In genomic region chr1:9257851-9258250, GRCh38 we compare ENCODE assay signal across 18 cellular contexts. TPM values are rescaled to one million over a fixed set of nuclear protein-coding genes. Genes with fewer than 3 reads are reported as not detected.
DNase-seq lines count a peak whose midpoint lies in the region; ATAC-seq and TF ChIP-seq lines count a peak whose summit lies in the region.
"Had no signal": no experiment of that assay in that cellular context is flagged by ENCODE, and none has a peak within 500 bp of the region (broad histone marks: within the 10 kb centered on the region; RNA-seq: fewer than 3 reads in every experiment).

No MANE protein-coding gene starts in this region.

- POLR2A ChIA-PET in WTC11 (lab: Charles Lee) (no interaction called here), HEK293T (lab: Yijun Ruan, JAX) (no interaction called here)

- H3K4me3 Mint-ChIP-seq in WTC11 (no peak overlapping the region), natural killer cell (no peak overlapping the region)
- H3K4me3 Mint-ChIP-seq: CD8-positive, alpha-beta T cell had no signal

- CTCF ChIA-PET in WTC11 (lab: Charles Lee) (no interaction called here), HEK293T (lab: Yijun Ruan, JAX) (interaction anchor here (1.0 kb wide), 1 partner anchor 9 kb away, joined by 4 read pairs; no protein-coding TSS in a partner anchor)

- peaks cover 9% of the 10 kb centered on the region for H3K9me3 ChIP-seq in iPS-15b (ENCODE audit: control insufficient read depth, insufficient read depth, low read length)
- no peaks in the 10 kb centered on the region for H3K9me3 ChIP-seq in gastrocnemius medialis
- H3K9me3 ChIP-seq: SK-N-SH had no signal

- H3K27ac Mint-ChIP-seq in WTC11 (peak overlapping the region; percentile 35; the same call in 1 of the 2 replicates), natural killer cell (peak overlapping the region in 1 of 2 donors; percentile 70)
- H3K27ac Mint-ChIP-seq: CD8-positive, alpha-beta T cell had no signal

- ATAC-seq in WTC11 = no peak
- ATAC-seq in natural killer cell = peak in 2 of 3 donors; percentile 24 to 32
- ATAC-seq in gastrocnemius medialis = no peak
- ATAC-seq: CD8-positive, alpha-beta T cell had no signal

- H3K4me1 ChIP-seq in iPS-15b (ENCODE audit: control insufficient read depth, insufficient read depth, low read length) (peaks cover 7% of the 10 kb centered on the region), gastrocnemius medialis (peaks cover 49 to 65% of the 10 kb centered on the region in 2 donors)

- H3K4me1 Mint-ChIP-seq in WTC11 = peaks cover 11% of the 10 kb centered on the region
- peaks cover 29 to 54% of the 10 kb centered on the region in 2 donors for H3K4me1 Mint-ChIP-seq in natural killer cell

- H3K27me3 Mint-ChIP-seq in WTC11 (ENCODE audit: low read depth) (peaks cover 3% of the 10 kb centered on the region; the same call in 1 of the 2 replicates), natural killer cell (ENCODE audit: low read depth in 2 of 2) (no peaks in the 10 kb centered on the region)

- H3K9ac ChIP-seq in iPS-15b (ENCODE audit: low read depth, low read length) = peak overlapping the region; percentile 9
- H3K9ac ChIP-seq: BLaER1 treated with 17β-estradiol and CSF1 and Interleukin-3, amounts not matched to agents 10 nM and 100 nM; SK-N-SH had no signal

- TF ChIP-seq CTCF in WTC11 (IDR thresholded peaks at IDR 0.05) (no peak), natural killer cell (IDR thresholded peaks at IDR 0.05) (no peak), gastrocnemius medialis (IDR thresholded peaks at IDR 0.05 in 4 of 5, conservative IDR thresholded peaks at IDR 0.05 in 1 of 5) (no peak)

- peak overlapping the region; percentile 86 to 99 (median 92) for H3K27ac ChIP-seq in gastrocnemius medialis
- H3K27ac ChIP-seq: BLaER1 treated with 17β-estradiol and CSF1 and Interleukin-3, amounts not matched to agents 10 nM and 100 nM had no signal

- H3K36me3 Mint-ChIP-seq in WTC11 (peaks cover 25% of the 10 kb centered on the region), natural killer cell (no peaks in the 10 kb centered on the region)

- H3K27me3 ChIP-seq in iPS-15b (ENCODE audit: control insufficient read depth, insufficient read depth, low read length) (no peaks in the 10 kb centered on the region), gastrocnemius medialis (no peaks in the 10 kb centered on the region)
- H3K27me3 ChIP-seq: BLaER1 treated with 17β-estradiol and CSF1 and Interleukin-3, amounts not matched to agents 10 nM and 100 nM had no signal

- in situ Hi-C loops in gastrocnemius medialis (cut with MboI; ENCODE audit: low sequenced_read_pairs in 4 of 4) = no loop called here

- DNase-seq in WTC11 (ENCODE audit: low spot score) = no peak
- DNase-seq in natural killer cell = no peak
- no peak for DNase-seq in gastrocnemius medialis
- no peak for DNase-seq in stimulated activated CD8-positive, alpha-beta memory T cell treated with anti-CD3 and anti-CD28 coated beads, Interleukin-4, amount 100 ng/mL, for 48 hours
- DNase-seq in NCI-H345 treated with DMSO at 0.1 percent for 48 hours (lab: John Stamatoyannopoulos, UW; ENCODE audit: unreplicated experiment) = no peak
- DNase-seq in HEK293T (ENCODE audit: extremely low spot score) = no peak
- DNase-seq: Calu3; CD8-positive, alpha-beta T cell; KG1; NCI-H1105 treated with DMSO at 0.1 percent for 48 hours; NCI-H1694; NCI-H510A treated with DMSO at 0.1 percent for 48 hours; NCI-H774; OCI-M1; SHP77 treated with DMSO at 0.1 percent for 48 hours; SK-N-SH had no signal

- H3K9me3 Mint-ChIP-seq in WTC11 = peaks cover 32% of the 10 kb centered on the region
- no peaks in the 10 kb centered on the region for H3K9me3 Mint-ChIP-seq in natural killer cell
- H3K9me3 Mint-ChIP-seq: CD8-positive, alpha-beta T cell had no signal

- intact Hi-C loops in natural killer cell (cut with micrococcal nuclease) = no loop called here
- intact Hi-C loops in gastrocnemius medialis (cut with DNase I; ENCODE audit: low total_unique reads) = loop anchor here (10.0 kb wide), 1 partner anchor 957 kb away; the partner anchor contains the start of gene KIF1B

- H3K4me3 ChIP-seq in iPS-15b (ENCODE audit: low read depth, low read length) (no peak overlapping the region), gastrocnemius medialis (no peak overlapping the region)
- H3K4me3 ChIP-seq: BLaER1 treated with 17β-estradiol and CSF1 and Interleukin-3, amounts not matched to agents 10 nM and 100 nM had no signal

- TF ChIP-seq POLR2A in gastrocnemius medialis (IDR thresholded peaks at IDR 0.05) = no peak

- H3K36me3 ChIP-seq in iPS-15b (ENCODE audit: control insufficient read depth, insufficient read depth, low read length) (no peaks in the 10 kb centered on the region), gastrocnemius medialis (peaks cover 0 to 12% of the 10 kb centered on the region in 2 donors)

TF ChIP-seq in WTC11, 78 proteins besides CTCF, POLR2A, EP300 and RAD21 (continues in another document):
- no peak for TF ChIP-seq ZNF138 (CRISPR knock-in tag; conservative IDR thresholded peaks at IDR 0.05)
- TF ChIP-seq, protein P1, sequence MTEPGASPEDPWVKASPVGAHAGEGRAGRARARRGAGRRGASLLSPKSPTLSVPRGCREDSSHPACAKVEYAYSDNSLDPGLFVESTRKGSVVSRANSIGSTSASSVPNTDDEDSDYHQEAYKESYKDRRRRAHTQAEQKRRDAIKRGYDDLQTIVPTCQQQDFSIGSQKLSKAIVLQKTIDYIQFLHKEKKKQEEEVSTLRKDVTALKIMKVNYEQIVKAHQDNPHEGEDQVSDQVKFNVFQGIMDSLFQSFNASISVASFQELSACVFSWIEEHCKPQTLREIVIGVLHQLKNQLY (CRISPR knock-in tag; IDR thresholded peaks at IDR 0.05) = no peak
- no peak for TF ChIP-seq ZNF396 (CRISPR knock-in tag; IDR thresholded peaks at IDR 0.05; ENCODE audit: borderline replicate concordance)
- TF ChIP-seq ATF3 (CRISPR knock-in tag; conservative IDR thresholded peaks at IDR 0.05) = no peak
- TF ChIP-seq PRRX2 (CRISPR knock-in tag; IDR thresholded peaks at IDR 0.05) = no peak
- no peak for TF ChIP-seq ZBTB21 (CRISPR knock-in tag; IDR thresholded peaks at IDR 0.05; ENCODE audit: borderline replicate concordance)
- TF ChIP-seq, protein P2, sequence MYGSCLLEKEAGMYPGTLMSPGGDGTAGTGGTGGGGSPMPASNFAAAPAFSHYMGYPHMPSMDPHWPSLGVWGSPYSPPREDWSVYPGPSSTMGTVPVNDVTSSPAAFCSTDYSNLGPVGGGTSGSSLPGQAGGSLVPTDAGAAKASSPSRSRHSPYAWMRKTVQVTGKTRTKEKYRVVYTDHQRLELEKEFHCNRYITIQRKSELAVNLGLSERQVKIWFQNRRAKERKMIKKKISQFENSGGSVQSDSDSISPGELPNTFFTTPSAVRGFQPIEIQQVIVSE (CRISPR knock-in tag; IDR thresholded peaks at IDR 0.05; ENCODE audit: borderline replicate concordance) = no peak
- no peak for TF ChIP-seq E2F5 (CRISPR knock-in tag; IDR thresholded peaks at IDR 0.05)

TF ChIP-seq in HEK293T, 16 proteins besides CTCF, POLR2A, EP300 and RAD21:
- no peak for TF ChIP-seq PKNOX1 (IDR thresholded peaks at IDR 0.05)
- no peak for TF ChIP-seq FOXA1 (IDR thresholded peaks at IDR 0.05)
- TF ChIP-seq ZNF384 (IDR thresholded peaks at IDR 0.05) = no peak
- TF ChIP-seq SP1 (IDR thresholded peaks at IDR 0.05) = no peak
- TF ChIP-seq FOXM1 (IDR thresholded peaks at IDR 0.05; ENCODE audit: borderline replicate concordance) = no peak
- TF ChIP-seq ARNT (IDR thresholded peaks at IDR 0.05) = no peak
- no peak for TF ChIP-seq ELF4 (IDR thresholded peaks at IDR 0.05)
- TF ChIP-seq BHLHE40 (IDR thresholded peaks at IDR 0.05; ENCODE audit: borderline replicate concordance) = no peak
- TF ChIP-seq CTBP1 (IDR thresholded peaks at IDR 0.05; ENCODE audit: borderline replicate concordance) = no peak
- TF ChIP-seq LEF1 (IDR thresholded peaks at IDR 0.05; ENCODE audit: borderline replicate concordance) = no peak
- TF ChIP-seq L3MBTL2 (conservative IDR thresholded peaks at IDR 0.05) = no peak
- TF ChIP-seq SUZ12 (IDR thresholded peaks at IDR 0.05) = no peak
- TF ChIP-seq TARDBP (IDR thresholded peaks at IDR 0.05) = no peak
- no peak for TF ChIP-seq NFRKB (IDR thresholded peaks at IDR 0.05)
- TF ChIP-seq FOXK2 (IDR thresholded peaks at IDR 0.05) = no peak
- TF ChIP-seq HDGF (IDR thresholded peaks at IDR 0.05; ENCODE audit: borderline replicate concordance) = no peak
TF ChIP-seq in HEK293T: peak in this region for 0.

RNA-seq across cellular contexts. Expression of gene H6PD, which starts 23.3 kb away (rescaled TPM):
- total RNA-seq in WTC11 (2021) (7.4 to 7.9 TPM (median 7.8 TPM) in 3 replicates), natural killer cell (10 to 100 TPM; 24.3 to 37.1 (median 31.2) TPM), gastrocnemius medialis (10 to 100 TPM; 37.3 to 65.1 (median 44.4) TPM)

RNA-seq across cellular contexts. Expression of gene SPSB1, which starts 34.8 kb away (rescaled TPM):
- total RNA-seq in WTC11 (2021) (4.3 to 5.5 TPM (median 4.6 TPM) in 3 replicates), natural killer cell (1 to 10 TPM in 2 of 3 donors, under 1 TPM in 1; 0.82 to 3.0 (median 1.5) TPM), gastrocnemius medialis (100 to 1,000 TPM in 1 of 4 donors, 10 to 100 TPM in 3; 40.4 to 161 (median 56.6) TPM)

Comparison
In these comparisons a context has a peak if more than half of its experiments do, and no peak if none do; other contexts are left out.
1. ATAC-seq: peak in natural killer cell (2 of 3); none in WTC11 (single experiment) and gastrocnemius medialis (0 of 2).